20 cellular contexts compared by ENCODE assay signal in the genomic region with DNA sequence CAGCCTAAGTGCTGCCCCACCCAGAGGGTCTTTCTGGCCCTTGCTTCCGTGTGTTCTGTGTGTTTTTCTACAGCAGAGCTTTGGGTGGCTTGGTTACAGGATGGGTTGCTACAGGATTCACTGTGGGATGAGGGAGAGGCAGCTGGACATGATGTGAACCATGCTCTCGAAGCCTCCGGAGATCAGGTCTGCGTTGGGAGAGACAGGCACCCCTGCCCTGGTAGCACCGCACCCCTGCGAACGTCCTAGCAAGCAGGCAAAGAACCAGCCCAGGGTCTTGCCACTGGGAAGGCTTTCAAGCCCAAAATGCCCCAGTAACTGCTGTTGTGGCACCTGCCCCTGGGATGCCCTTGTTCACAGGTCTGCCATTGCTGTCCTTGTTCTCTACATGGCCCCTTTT.
A peak's percentile ranks its signal among the peaks of the same experiment; 100 is the strongest.
DNase-seq lines count a peak whose midpoint lies in the region; ATAC-seq, FAIRE-seq and TF ChIP-seq lines count a peak whose summit lies in the region.
"Had no signal": no experiment of that assay in that cellular context is flagged by ENCODE, and none has a peak within 500 bp of the region (broad histone marks: within the 10 kb centered on the region; RNA-seq: fewer than 3 reads in every experiment).

No MANE protein-coding gene starts in this region.

- H3K27ac ChIP-seq in HepG2 (ENCODE audit: extremely low read length, insufficient read depth, low read length) (no peak overlapping the region), right lobe of liver (peak overlapping the region in 1 of 3 donors; percentile 28), endodermal cell (ENCODE audit: low read depth, low read length) (no peak overlapping the region), vagina (peak overlapping the region; percentile 84)
- H3K27ac ChIP-seq: Peyer's patch had no signal

- CTCF ChIA-PET in HepG2 (lab: Yijun Ruan, JAX; ENCODE audit: low intra/inter-chr PET ratio, low total read pairs) = no interaction called here

- POLR2A ChIA-PET in HepG2 (lab: Yijun Ruan, JAX) = no interaction called here

- H3K27me3 ChIP-seq in HepG2 (ENCODE audit: control insufficient read depth in 1 of 2, insufficient read depth in 2 of 2, low read length in 2 of 2) = no peaks in the 10 kb centered on the region
- no peaks in the 10 kb centered on the region for H3K27me3 ChIP-seq in right lobe of liver
- no peaks in the 10 kb centered on the region for H3K27me3 ChIP-seq in endodermal cell (ENCODE audit: control insufficient read depth, insufficient read depth, low read length, poor library complexity, severe bottlenecking)
- H3K27me3 ChIP-seq in vagina = no peaks in the 10 kb centered on the region
- H3K27me3 ChIP-seq: Peyer's patch had no signal

- no peaks in the 10 kb centered on the region for H4K20me1 ChIP-seq in HepG2 (ENCODE audit: insufficient read depth, low read length)

- H3K9me3 ChIP-seq in HepG2 (ENCODE audit: low read length) (no peaks in the 10 kb centered on the region), right lobe of liver (no peaks in the 10 kb centered on the region), endodermal cell (ENCODE audit: control insufficient read depth, low read length) (no peaks in the 10 kb centered on the region), vagina (no peaks in the 10 kb centered on the region)
- H3K9me3 ChIP-seq: Peyer's patch had no signal

- H3K4me3 ChIP-seq in HepG2 (replicated peaks in 1 of 3; ENCODE audit: insufficient read depth in 1 of 3, low read depth in 2 of 3, low read length in 3 of 3) (no peak overlapping the region), right lobe of liver (no peak overlapping the region), endodermal cell (ENCODE audit: low read length) (no peak overlapping the region), vagina (no peak overlapping the region)
- H3K4me3 ChIP-seq: Peyer's patch had no signal

- WGBS in HepG2 (ENCODE audit: low lambda C conversion rate) = 94% methylated on average over 7 of the region's 7 CpGs
- no CpG with 5 or more reads among the region's 7 CpGs for WGBS in right lobe of liver (ENCODE audit: insufficient coverage, low coverage, low lambda C conversion rate, missing lambda C conversion rate)
- 92 to 93% methylated on average over 7 of the region's 7 CpGs for WGBS in endodermal cell (ENCODE audit: insufficient coverage in 1 of 2, insufficient read length in 1 of 2), 2 experiments

- peaks cover 45 to 89% of the 10 kb centered on the region in 2 experiments for H3K36me3 ChIP-seq in HepG2 (replicated peaks in 1 of 2; ENCODE audit: control insufficient read depth in 1 of 2, insufficient read depth in 2 of 2, low read length in 2 of 2)
- H3K36me3 ChIP-seq in right lobe of liver = peaks cover 0 to 53% (median 11%) of the 10 kb centered on the region in 4 donors
- peaks cover 80% of the 10 kb centered on the region for H3K36me3 ChIP-seq in endodermal cell (ENCODE audit: control insufficient read depth, insufficient read depth, low read length)
- H3K36me3 ChIP-seq in vagina = peaks cover 0 to 31% of the 10 kb centered on the region in 2 donors

- H2AFZ ChIP-seq in HepG2 (ENCODE audit: low read length) = no peak overlapping the region

- no peaks in the 10 kb centered on the region for H3K79me2 ChIP-seq in HepG2 (ENCODE audit: insufficient read depth, low read length)

- intact Hi-C loops in HepG2 (cut with micrococcal nuclease; ENCODE audit: unreplicated experiment) = no loop called here
- intact Hi-C loops in right lobe of liver (cut with DNase I) = loop anchor here in 1 of 2 donors (5.0 kb wide), 1 partner anchor 58 kb away; no protein-coding TSS in a partner anchor
- intact Hi-C loops in natural killer cell (cut with micrococcal nuclease) = no loop called here
- intact Hi-C loops in vagina (cut with DNase I) = loop anchor here (10.0 kb wide), 1 partner anchor 50 kb away; no protein-coding TSS in a partner anchor

- no peak overlapping the region for H3K4me3 Mint-ChIP-seq in endodermal cell
- no peak overlapping the region for H3K4me3 Mint-ChIP-seq in natural killer cell
- H3K4me3 Mint-ChIP-seq: CD4-positive, alpha-beta T cell had no signal

- H3K36me3 Mint-ChIP-seq in endodermal cell (ENCODE audit: low read depth) = peaks cover 66% of the 10 kb centered on the region
- H3K36me3 Mint-ChIP-seq in natural killer cell = peaks cover 25% of the 10 kb centered on the region

- H3K4me1 Mint-ChIP-seq in endodermal cell (no peaks in the 10 kb centered on the region), natural killer cell (peaks cover 26 to 33% of the 10 kb centered on the region in 2 donors)

- TF ChIP-seq CTCF in HepG2 (CRISPR knock-in tag; IDR thresholded peaks at IDR 0.05) = no peak
- no peak for TF ChIP-seq CTCF in right lobe of liver (IDR thresholded peaks at IDR 0.05)
- TF ChIP-seq CTCF in endodermal cell (conservative IDR thresholded peaks at IDR 0.05) = no peak
- no peak for TF ChIP-seq CTCF in natural killer cell (IDR thresholded peaks at IDR 0.05)
- no peak for TF ChIP-seq CTCF in vagina (IDR thresholded peaks at IDR 0.05)

- H3K27ac Mint-ChIP-seq in endodermal cell (no peak overlapping the region), natural killer cell (peak overlapping the region; percentile 9 to 22)
- H3K27ac Mint-ChIP-seq: CD4-positive, alpha-beta T cell had no signal

- H3K27me3 Mint-ChIP-seq in endodermal cell (ENCODE audit: insufficient read depth) = no peaks in the 10 kb centered on the region
- H3K27me3 Mint-ChIP-seq in natural killer cell (ENCODE audit: low read depth in 2 of 2) = no peaks in the 10 kb centered on the region
- H3K27me3 Mint-ChIP-seq: CD4-positive, alpha-beta T cell had no signal

- TF ChIP-seq POLR2A in HepG2 (IDR thresholded peaks at IDR 0.05; ENCODE audit: insufficient read depth in 1 of 2, low read depth in 2 of 2, low read length in 2 of 2) = no peak
- no peak for TF ChIP-seq POLR2A in right lobe of liver (IDR thresholded peaks at IDR 0.05)
- no peak for TF ChIP-seq POLR2A in vagina (IDR thresholded peaks at IDR 0.05)

- in situ Hi-C loops in HepG2 (cut with HindIII; ENCODE audit: extremely low pct_ligation_motif_present, low pct_unique_long_range_greater_than_20kb) = no loop called here

- no peak for ATAC-seq in HepG2
- ATAC-seq in right lobe of liver = no peak
- ATAC-seq in natural killer cell = no peak
- no peak for ATAC-seq in HG02798 (IDR thresholded peaks at IDR 0.05; ENCODE audit: poor library complexity, unreplicated experiment)
- ATAC-seq in HG02763 (IDR thresholded peaks at IDR 0.05; ENCODE audit: unreplicated experiment) = no peak

- BruUV-seq in HepG2 (replicated peaks; lab: Mats Ljungman, UMichigan) = no TSS peak

- H3K9ac ChIP-seq in HepG2 (ENCODE audit: insufficient read depth, low read depth, low read length) (no peak overlapping the region), endodermal cell (ENCODE audit: extremely low read depth, low read length, poor library complexity, severe bottlenecking) (no peak overlapping the region)

- TF ChIP-seq EP300 in HepG2 (IDR thresholded peaks at IDR 0.05; ENCODE audit: low read depth in 2 of 2, low read length in 2 of 2) (no peak), HepG2 (CRISPR knock-in tag; IDR thresholded peaks at IDR 0.05; ENCODE audit: borderline replicate concordance) (no peak)

- no peaks in the 10 kb centered on the region for H3K9me3 Mint-ChIP-seq in endodermal cell
- H3K9me3 Mint-ChIP-seq in natural killer cell = no peaks in the 10 kb centered on the region
- H3K9me3 Mint-ChIP-seq: CD4-positive, alpha-beta T cell had no signal

- no peaks in the 10 kb centered on the region for H3K4me1 ChIP-seq in HepG2 (ENCODE audit: insufficient read depth, low read length)
- H3K4me1 ChIP-seq in right lobe of liver = peaks cover 0 to 21% (median 7%) of the 10 kb centered on the region in 4 donors
- no peaks in the 10 kb centered on the region for H3K4me1 ChIP-seq in endodermal cell (ENCODE audit: control insufficient read depth, insufficient read depth, low read length)
- peaks cover 43% of the 10 kb centered on the region for H3K4me1 ChIP-seq in vagina

- no peak for FAIRE-seq in HepG2 (lab: Jason Lieb, UNC)
- FAIRE-seq: D721Med had no signal

- TF ChIP-seq RAD21 in HepG2 (CRISPR knock-in tag; IDR thresholded peaks at IDR 0.05) = no peak

- DNase-seq in HepG2 (ENCODE audit: low spot score) (no peak), right lobe of liver (no peak), endodermal cell (peak; percentile 36), natural killer cell (no peak), vagina (ENCODE audit: extremely low spot score in 2 of 2) (peak in 1 of 2 donors; percentile 82), HK-2 (ENCODE audit: unreplicated experiment) (no peak)
- DNase-seq: ACHN; CD4-positive, alpha-beta T cell; DMS79 treated with DMSO at 0.1 percent for 48 hours; GF-D8; GOT3; Kasumi-1; NCI-H1417; NCI-H2029; NCI-H510A; NCI-H82; Peyer's patch had no signal

- no peak overlapping the region for H3K4me2 ChIP-seq in HepG2 (ENCODE audit: low read depth, low read length)

TF ChIP-seq in HepG2, 621 proteins besides CTCF, POLR2A, EP300 and RAD21:
- TF ChIP-seq RBM22 (optimal IDR thresholded peaks at IDR 0.05; ENCODE audit: low read length) (peak; percentile 46), NFATC3 (CRISPR knock-in tag; IDR thresholded peaks at IDR 0.05) (no peak)
